1 cellular context compared by ENCODE assay signal in the genomic region with DNA sequence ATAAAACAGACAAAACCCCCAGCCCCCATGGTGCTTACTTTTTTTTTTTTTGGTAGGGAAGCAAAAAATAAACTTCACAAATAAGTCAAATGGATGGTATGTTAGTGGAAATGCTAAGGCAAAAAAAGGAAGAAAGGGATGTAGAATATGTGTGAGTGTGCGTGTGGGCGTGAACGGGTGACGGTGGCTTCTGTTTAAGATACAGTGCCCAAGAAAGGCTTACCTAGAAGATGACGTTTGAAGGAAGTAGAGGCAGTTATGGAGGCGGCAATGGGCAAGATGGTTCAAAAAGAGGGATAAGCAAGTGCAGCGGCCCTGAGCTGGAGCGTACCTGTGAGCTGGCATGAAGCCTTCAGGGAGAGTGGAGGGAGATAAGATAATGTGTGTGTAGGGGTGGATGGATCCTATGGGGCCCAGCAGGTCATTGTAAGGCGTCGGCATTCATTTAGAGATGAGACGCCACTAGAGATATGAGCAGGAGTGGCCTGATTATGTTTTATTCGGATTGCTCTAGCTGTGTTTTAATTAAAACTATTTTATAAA.
A peak's percentile ranks its signal among the peaks of the same experiment; 100 is the strongest.
TF ChIP-seq lines count a peak whose summit lies in the region.

No MANE protein-coding gene starts in this region.

TF ChIP-seq in K562, 482 proteins besides CTCF, POLR2A, EP300 and RAD21 (continued from another document and continues in another):
- TF ChIP-seq, protein P1, sequence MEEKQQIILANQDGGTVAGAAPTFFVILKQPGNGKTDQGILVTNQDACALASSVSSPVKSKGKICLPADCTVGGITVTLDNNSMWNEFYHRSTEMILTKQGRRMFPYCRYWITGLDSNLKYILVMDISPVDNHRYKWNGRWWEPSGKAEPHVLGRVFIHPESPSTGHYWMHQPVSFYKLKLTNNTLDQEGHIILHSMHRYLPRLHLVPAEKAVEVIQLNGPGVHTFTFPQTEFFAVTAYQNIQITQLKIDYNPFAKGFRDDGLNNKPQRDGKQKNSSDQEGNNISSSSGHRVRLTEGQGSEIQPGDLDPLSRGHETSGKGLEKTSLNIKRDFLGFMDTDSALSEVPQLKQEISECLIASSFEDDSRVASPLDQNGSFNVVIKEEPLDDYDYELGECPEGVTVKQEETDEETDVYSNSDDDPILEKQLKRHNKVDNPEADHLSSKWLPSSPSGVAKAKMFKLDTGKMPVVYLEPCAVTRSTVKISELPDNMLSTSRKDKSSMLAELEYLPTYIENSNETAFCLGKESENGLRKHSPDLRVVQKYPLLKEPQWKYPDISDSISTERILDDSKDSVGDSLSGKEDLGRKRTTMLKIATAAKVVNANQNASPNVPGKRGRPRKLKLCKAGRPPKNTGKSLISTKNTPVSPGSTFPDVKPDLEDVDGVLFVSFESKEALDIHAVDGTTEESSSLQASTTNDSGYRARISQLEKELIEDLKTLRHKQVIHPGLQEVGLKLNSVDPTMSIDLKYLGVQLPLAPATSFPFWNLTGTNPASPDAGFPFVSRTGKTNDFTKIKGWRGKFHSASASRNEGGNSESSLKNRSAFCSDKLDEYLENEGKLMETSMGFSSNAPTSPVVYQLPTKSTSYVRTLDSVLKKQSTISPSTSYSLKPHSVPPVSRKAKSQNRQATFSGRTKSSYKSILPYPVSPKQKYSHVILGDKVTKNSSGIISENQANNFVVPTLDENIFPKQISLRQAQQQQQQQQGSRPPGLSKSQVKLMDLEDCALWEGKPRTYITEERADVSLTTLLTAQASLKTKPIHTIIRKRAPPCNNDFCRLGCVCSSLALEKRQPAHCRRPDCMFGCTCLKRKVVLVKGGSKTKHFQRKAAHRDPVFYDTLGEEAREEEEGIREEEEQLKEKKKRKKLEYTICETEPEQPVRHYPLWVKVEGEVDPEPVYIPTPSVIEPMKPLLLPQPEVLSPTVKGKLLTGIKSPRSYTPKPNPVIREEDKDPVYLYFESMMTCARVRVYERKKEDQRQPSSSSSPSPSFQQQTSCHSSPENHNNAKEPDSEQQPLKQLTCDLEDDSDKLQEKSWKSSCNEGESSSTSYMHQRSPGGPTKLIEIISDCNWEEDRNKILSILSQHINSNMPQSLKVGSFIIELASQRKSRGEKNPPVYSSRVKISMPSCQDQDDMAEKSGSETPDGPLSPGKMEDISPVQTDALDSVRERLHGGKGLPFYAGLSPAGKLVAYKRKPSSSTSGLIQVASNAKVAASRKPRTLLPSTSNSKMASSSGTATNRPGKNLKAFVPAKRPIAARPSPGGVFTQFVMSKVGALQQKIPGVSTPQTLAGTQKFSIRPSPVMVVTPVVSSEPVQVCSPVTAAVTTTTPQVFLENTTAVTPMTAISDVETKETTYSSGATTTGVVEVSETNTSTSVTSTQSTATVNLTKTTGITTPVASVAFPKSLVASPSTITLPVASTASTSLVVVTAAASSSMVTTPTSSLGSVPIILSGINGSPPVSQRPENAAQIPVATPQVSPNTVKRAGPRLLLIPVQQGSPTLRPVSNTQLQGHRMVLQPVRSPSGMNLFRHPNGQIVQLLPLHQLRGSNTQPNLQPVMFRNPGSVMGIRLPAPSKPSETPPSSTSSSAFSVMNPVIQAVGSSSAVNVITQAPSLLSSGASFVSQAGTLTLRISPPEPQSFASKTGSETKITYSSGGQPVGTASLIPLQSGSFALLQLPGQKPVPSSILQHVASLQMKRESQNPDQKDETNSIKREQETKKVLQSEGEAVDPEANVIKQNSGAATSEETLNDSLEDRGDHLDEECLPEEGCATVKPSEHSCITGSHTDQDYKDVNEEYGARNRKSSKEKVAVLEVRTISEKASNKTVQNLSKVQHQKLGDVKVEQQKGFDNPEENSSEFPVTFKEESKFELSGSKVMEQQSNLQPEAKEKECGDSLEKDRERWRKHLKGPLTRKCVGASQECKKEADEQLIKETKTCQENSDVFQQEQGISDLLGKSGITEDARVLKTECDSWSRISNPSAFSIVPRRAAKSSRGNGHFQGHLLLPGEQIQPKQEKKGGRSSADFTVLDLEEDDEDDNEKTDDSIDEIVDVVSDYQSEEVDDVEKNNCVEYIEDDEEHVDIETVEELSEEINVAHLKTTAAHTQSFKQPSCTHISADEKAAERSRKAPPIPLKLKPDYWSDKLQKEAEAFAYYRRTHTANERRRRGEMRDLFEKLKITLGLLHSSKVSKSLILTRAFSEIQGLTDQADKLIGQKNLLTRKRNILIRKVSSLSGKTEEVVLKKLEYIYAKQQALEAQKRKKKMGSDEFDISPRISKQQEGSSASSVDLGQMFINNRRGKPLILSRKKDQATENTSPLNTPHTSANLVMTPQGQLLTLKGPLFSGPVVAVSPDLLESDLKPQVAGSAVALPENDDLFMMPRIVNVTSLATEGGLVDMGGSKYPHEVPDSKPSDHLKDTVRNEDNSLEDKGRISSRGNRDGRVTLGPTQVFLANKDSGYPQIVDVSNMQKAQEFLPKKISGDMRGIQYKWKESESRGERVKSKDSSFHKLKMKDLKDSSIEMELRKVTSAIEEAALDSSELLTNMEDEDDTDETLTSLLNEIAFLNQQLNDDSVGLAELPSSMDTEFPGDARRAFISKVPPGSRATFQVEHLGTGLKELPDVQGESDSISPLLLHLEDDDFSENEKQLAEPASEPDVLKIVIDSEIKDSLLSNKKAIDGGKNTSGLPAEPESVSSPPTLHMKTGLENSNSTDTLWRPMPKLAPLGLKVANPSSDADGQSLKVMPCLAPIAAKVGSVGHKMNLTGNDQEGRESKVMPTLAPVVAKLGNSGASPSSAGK (IDR thresholded peaks at IDR 0.05) = no peak
- TF ChIP-seq NCOA4 (IDR thresholded peaks at IDR 0.05; ENCODE audit: partially characterized antibody) (no peak), KDM2B (CRISPR knock-in tag; IDR thresholded peaks at IDR 0.05) (no peak), NR4A1 (CRISPR knock-in tag; IDR thresholded peaks at IDR 0.05) (no peak), NR4A1 (tag; IDR thresholded peaks at IDR 0.05) (no peak), BCOR (IDR thresholded peaks at IDR 0.05) (no peak), HNRNPUL1 (IDR thresholded peaks at IDR 0.05; ENCODE audit: low read length) (no peak), ZNF384 (IDR thresholded peaks at IDR 0.05; ENCODE audit: low read depth, low read length) (no peak), PTRF (tag; IDR thresholded peaks at IDR 0.05) (no peak), ZC3H11A (IDR thresholded peaks at IDR 0.05; ENCODE audit: low read depth, low read length) (no peak), CCAR2 (IDR thresholded peaks at IDR 0.05; ENCODE audit: low read depth, low read length) (no peak), CSDE1 (IDR thresholded peaks at IDR 0.05) (no peak), EWSR1 (IDR thresholded peaks at IDR 0.05; ENCODE audit: borderline replicate concordance, low read depth, partially characterized antibody) (no peak), CREM (IDR thresholded peaks at IDR 0.05; ENCODE audit: low read depth) (0 out of 2 replicates have a peak, but pooled peaks have one; percentile 15), ARNT (IDR thresholded peaks at IDR 0.05) (no peak), PHF21A (IDR thresholded peaks at IDR 0.05; ENCODE audit: borderline replicate concordance, low read depth) (no peak), ZBTB1 (CRISPR knock-in tag; IDR thresholded peaks at IDR 0.05; ENCODE audit: borderline replicate concordance, low read depth) (no peak), MCM3 (IDR thresholded peaks at IDR 0.05) (no peak), BRD4 (IDR thresholded peaks at IDR 0.05) (no peak), FOXM1 (IDR thresholded peaks at IDR 0.05; ENCODE audit: low read depth) (no peak), FOXM1 (CRISPR knock-in tag; IDR thresholded peaks at IDR 0.05; ENCODE audit: low read depth) (no peak), ELF2 (CRISPR knock-in tag; IDR thresholded peaks at IDR 0.05) (no peak), FOSL1 (tag; conservative IDR thresholded peaks at IDR 0.05) (no peak), PTBP1 (IDR thresholded peaks at IDR 0.05; ENCODE audit: low read depth, low read length) (no peak)
- TF ChIP-seq, protein P2, sequence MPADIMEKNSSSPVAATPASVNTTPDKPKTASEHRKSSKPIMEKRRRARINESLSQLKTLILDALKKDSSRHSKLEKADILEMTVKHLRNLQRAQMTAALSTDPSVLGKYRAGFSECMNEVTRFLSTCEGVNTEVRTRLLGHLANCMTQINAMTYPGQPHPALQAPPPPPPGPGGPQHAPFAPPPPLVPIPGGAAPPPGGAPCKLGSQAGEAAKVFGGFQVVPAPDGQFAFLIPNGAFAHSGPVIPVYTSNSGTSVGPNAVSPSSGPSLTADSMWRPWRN (IDR thresholded peaks at IDR 0.05; ENCODE audit: low read depth) = no peak
- TF ChIP-seq, protein P3, sequence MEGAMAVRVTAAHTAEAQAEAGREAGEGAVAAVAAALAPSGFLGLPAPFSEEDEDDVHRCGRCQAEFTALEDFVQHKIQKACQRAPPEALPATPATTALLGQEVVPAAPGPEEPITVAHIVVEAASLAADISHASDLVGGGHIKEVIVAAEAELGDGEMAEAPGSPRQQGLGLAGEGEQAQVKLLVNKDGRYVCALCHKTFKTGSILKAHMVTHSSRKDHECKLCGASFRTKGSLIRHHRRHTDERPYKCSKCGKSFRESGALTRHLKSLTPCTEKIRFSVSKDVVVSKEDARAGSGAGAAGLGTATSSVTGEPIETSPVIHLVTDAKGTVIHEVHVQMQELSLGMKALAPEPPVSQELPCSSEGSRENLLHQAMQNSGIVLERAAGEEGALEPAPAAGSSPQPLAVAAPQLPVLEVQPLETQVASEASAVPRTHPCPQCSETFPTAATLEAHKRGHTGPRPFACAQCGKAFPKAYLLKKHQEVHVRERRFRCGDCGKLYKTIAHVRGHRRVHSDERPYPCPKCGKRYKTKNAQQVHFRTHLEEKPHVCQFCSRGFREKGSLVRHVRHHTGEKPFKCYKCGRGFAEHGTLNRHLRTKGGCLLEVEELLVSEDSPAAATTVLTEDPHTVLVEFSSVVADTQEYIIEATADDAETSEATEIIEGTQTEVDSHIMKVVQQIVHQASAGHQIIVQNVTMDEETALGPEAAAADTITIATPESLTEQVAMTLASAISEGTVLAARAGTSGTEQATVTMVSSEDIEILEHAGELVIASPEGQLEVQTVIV (CRISPR knock-in tag; IDR thresholded peaks at IDR 0.05; ENCODE audit: borderline replicate concordance) = no peak
- TF ChIP-seq, protein P4, sequence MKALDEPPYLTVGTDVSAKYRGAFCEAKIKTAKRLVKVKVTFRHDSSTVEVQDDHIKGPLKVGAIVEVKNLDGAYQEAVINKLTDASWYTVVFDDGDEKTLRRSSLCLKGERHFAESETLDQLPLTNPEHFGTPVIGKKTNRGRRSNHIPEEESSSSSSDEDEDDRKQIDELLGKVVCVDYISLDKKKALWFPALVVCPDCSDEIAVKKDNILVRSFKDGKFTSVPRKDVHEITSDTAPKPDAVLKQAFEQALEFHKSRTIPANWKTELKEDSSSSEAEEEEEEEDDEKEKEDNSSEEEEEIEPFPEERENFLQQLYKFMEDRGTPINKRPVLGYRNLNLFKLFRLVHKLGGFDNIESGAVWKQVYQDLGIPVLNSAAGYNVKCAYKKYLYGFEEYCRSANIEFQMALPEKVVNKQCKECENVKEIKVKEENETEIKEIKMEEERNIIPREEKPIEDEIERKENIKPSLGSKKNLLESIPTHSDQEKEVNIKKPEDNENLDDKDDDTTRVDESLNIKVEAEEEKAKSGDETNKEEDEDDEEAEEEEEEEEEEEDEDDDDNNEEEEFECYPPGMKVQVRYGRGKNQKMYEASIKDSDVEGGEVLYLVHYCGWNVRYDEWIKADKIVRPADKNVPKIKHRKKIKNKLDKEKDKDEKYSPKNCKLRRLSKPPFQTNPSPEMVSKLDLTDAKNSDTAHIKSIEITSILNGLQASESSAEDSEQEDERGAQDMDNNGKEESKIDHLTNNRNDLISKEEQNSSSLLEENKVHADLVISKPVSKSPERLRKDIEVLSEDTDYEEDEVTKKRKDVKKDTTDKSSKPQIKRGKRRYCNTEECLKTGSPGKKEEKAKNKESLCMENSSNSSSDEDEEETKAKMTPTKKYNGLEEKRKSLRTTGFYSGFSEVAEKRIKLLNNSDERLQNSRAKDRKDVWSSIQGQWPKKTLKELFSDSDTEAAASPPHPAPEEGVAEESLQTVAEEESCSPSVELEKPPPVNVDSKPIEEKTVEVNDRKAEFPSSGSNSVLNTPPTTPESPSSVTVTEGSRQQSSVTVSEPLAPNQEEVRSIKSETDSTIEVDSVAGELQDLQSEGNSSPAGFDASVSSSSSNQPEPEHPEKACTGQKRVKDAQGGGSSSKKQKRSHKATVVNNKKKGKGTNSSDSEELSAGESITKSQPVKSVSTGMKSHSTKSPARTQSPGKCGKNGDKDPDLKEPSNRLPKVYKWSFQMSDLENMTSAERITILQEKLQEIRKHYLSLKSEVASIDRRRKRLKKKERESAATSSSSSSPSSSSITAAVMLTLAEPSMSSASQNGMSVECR (CRISPR knock-in tag; IDR thresholded peaks at IDR 0.05) = no peak
- TF ChIP-seq, protein P5, sequence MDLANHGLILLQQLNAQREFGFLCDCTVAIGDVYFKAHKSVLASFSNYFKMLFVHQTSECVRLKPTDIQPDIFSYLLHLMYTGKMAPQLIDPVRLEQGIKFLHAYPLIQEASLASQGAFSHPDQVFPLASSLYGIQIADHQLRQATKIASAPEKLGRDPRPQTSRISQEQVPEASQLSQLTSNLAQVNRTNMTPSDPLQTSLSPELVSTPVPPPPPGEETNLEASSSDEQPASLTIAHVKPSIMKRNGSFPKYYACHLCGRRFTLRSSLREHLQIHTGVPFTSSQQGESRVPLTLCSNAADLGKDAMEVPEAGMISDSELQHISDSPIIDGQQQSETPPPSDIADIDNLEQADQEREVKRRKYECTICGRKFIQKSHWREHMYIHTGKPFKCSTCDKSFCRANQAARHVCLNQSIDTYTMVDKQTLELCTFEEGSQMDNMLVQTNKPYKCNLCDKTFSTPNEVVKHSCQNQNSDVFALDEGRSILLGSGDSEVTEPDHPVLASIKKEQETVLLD (IDR thresholded peaks at IDR 0.05) = 0 out of 2 replicates have a peak, but pooled peaks have one; percentile 38
